Comparison of ENCODE assay signal across 4 cellular contexts in the genomic region with DNA sequence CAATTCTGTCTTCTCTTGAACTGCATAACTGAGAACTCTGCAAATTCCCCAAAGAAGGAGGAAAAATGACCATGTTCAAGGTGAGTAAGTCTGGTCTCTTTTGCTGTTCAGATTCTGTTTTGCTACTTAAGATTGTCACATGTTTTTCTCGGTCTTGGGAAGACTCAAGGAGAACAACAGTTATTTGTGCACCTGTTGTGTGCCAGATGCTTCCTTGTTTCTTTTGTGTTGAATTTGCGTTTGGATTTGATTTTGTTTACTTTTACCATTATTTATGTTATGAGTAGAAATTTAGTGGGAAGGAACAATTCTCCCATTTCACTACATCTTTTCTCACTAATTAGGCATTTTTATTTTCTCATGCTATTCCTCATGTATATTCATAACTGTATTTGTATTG.
"Had no signal": no experiment of that assay in that cellular context is flagged by ENCODE, and none has a peak within 500 bp of the region (broad histone marks: within the 10 kb centered on the region; RNA-seq: fewer than 3 reads in every experiment).

No MANE protein-coding gene starts in this region.

- ATAC-seq: GM23338, HCT116 had no signal

- H3K4me3 ChIP-seq: GM23248, GM23338, HAP-1 had no signal

- H3K27ac ChIP-seq: GM23248 had no signal

- H3K36me3 ChIP-seq: HAP-1 had no signal
